Comparison of ENCODE assay signal across 26 cellular contexts in genomic region chr6:37646097-37646864, GRCh38.
"Had no signal": no experiment of that assay in that cellular context is flagged by ENCODE, and none has a peak within 500 bp of the region (broad histone marks: within the 10 kb centered on the region; RNA-seq: fewer than 3 reads in every experiment).

No MANE protein-coding gene starts in this region.

- ATAC-seq: left colon; left lung; lower lobe of right lung; natural killer cell; stimulated activated effector memory CD8-positive, alpha-beta T cell treated with anti-CD3 and anti-CD28 coated beads, Interleukin-12 subunit alpha, Interleukin-12 subunit beta, amount 100 ng/mL, for 72 hours; stimulated activated naive CD8-positive, alpha-beta T cell treated with anti-CD3 and anti-CD28 coated beads, Interleukin-15, amount 100 ng/mL, for 72 hours had no signal

- H3K4me1 ChIP-seq: neural progenitor cell, parathyroid adenoma had no signal

- H3K27ac ChIP-seq: left lung, lower lobe of right lung, neural progenitor cell, neutrophil, parathyroid adenoma, right atrium auricular region, sigmoid colon, spleen, tibial nerve, upper lobe of left lung had no signal

- H3K4me2 ChIP-seq: neural progenitor cell had no signal

- H3K27me3 ChIP-seq: right atrium auricular region had no signal

- DNase-seq: hypothalamus; immature natural killer cell; kidney; left colon; left lung; lower lobe of right lung; mammary epithelial cell; mesenchymal stem cell; natural killer cell; nephron progenitor cell; occipital lobe; sigmoid colon; small intestine; spleen; stimulated activated CD4-positive, alpha-beta T cell treated with anti-CD3 and anti-CD28 coated beads, Interleukin-4, amount 100 ng/mL, for 24 hours; stimulated activated naive CD4-positive, alpha-beta T cell treated with Interleukin-2 at 50 U/mL for 16 hours; stimulated activated naive CD8-positive, alpha-beta T cell treated with anti-CD3 and anti-CD28 coated beads, Interleukin-15, amount 100 ng/mL, for 72 hours; substantia nigra; upper lobe of left lung had no signal

- H3K4me3 ChIP-seq: left lung, lower lobe of right lung, neural progenitor cell, right atrium auricular region, sigmoid colon, spleen, tibial nerve, upper lobe of left lung had no signal

- FAIRE-seq: islet of Langerhans, kidney, small intestine had no signal

- H3K36me3 ChIP-seq: left lung, lower lobe of right lung, neural progenitor cell, neutrophil, right atrium auricular region, sigmoid colon, upper lobe of left lung had no signal

- H3K9ac ChIP-seq: neural progenitor cell, parathyroid adenoma had no signal

- H3K9me3 ChIP-seq: left lung, lower lobe of right lung, neutrophil, right atrium auricular region, sigmoid colon, tibial nerve had no signal

- H2AFZ ChIP-seq: neural progenitor cell, parathyroid adenoma had no signal

- H3K79me2 ChIP-seq: parathyroid adenoma had no signal
